In the genomic region with DNA sequence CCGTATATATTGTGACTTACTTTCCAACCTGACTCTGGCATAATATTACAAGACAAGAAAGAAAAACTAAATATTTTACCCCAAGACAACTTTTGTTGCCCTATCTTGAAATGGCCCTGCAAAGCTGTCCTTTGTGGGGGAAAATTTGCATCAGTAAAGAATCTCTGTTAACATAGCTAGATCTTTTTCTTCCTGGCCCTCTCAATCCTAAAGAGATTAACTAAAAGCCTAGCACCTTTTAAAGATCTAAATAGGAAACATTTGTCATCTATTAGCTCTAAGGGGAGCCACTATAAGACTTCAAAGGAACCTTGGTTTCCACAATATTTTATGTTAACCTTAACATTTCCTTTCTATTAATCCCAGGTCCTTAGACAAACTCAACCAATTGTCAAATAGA, we compare ENCODE assay signal across 38 cellular contexts.
"Had no signal": no experiment of that assay in that cellular context is flagged by ENCODE, and none has a peak within 500 bp of the region (broad histone marks: within the 10 kb centered on the region; RNA-seq: fewer than 3 reads in every experiment).

No MANE protein-coding gene starts in this region.

- H3K27ac ChIP-seq: adrenal gland, ascending aorta, body of pancreas, brain microvascular endothelial cell, breast epithelium, cardiac muscle cell had no signal

- H3K4me3 Mint-ChIP-seq: activated naive CD4-positive, alpha-beta T cell treated with anti-CD3 and anti-CD28 coated beads for 36 hours; activated naive CD4-positive, alpha-beta T cell treated with anti-CD3 and anti-CD28 coated beads, Interleukin-2, amount 10 ng/mL, durations not matched to agents 7 days and 5 days; activated naive CD4-positive, alpha-beta T cell treated with anti-CD3 and anti-CD28 coated beads, Interleukin-2, amount 50 U/mL, for 24 hours; activated naive CD8-positive, alpha-beta T cell; activated naive CD8-positive, alpha-beta T cell treated with anti-CD3 and anti-CD28 coated beads for 36 hours; activated naive CD8-positive, alpha-beta T cell treated with anti-CD3 and anti-CD28 coated beads, Interleukin-2, amount 10 ng/mL, durations not matched to agents 7 days and 5 days; activated naive CD8-positive, alpha-beta T cell treated with anti-CD3 and anti-CD28 coated beads, Interleukin-2, amount 50 U/mL, for 24 hours; activated T-cell treated with anti-CD3 and anti-CD28 coated beads, Interleukin-2, amount 50 U/mL, for 24 hours; activated T-cell treated with anti-CD3 and anti-CD28 coated beads, Interleukin-2, amount 50 U/mL, for 4 hours; activated T-cell treated with anti-CD3 and anti-CD28 coated beads, Interleukin-2, amount 50 U/mL, for 72 hours; activated T-helper 1 cell treated with anti-CD3 and anti-CD28 coated beads, Interleukin-12 subunit alpha, Interleukin-12 subunit beta, Interleukin-2, Interleukin-4 antibody, amounts not matched to agents 30 ng/mL and 10 ng/mL and 1 ng/mL, durations not matched to agents 14 hours and 24 hours and 36 hours; activated T-helper 17 cell treated with anti-CD3 and anti-CD28 coated beads, Interleukin-2, amount 50 U/mL, for 72 hours; brain; central memory CD8-positive, alpha-beta T cell had no signal

- H3K36me3 Mint-ChIP-seq: activated naive CD4-positive, alpha-beta T cell treated with anti-CD3 and anti-CD28 coated beads, Interleukin-2, amount 10 ng/mL, durations not matched to agents 7 days and 5 days; activated naive CD4-positive, alpha-beta T cell treated with anti-CD3 and anti-CD28 coated beads, Interleukin-2, amount 50 U/mL, for 24 hours; activated naive CD4-positive, alpha-beta T cell treated with anti-CD3 and anti-CD28 coated beads, Interleukin-2, amount 50 U/mL, for 72 hours; activated naive CD8-positive, alpha-beta T cell; activated naive CD8-positive, alpha-beta T cell treated with anti-CD3 and anti-CD28 coated beads for 36 hours; activated naive CD8-positive, alpha-beta T cell treated with anti-CD3 and anti-CD28 coated beads, Interleukin-2, amount 10 ng/mL, durations not matched to agents 7 days and 5 days; brain had no signal

- H3K4me3 ChIP-seq: adrenal gland, ascending aorta, body of pancreas, breast epithelium, cardiac muscle cell had no signal

- H3K9me3 Mint-ChIP-seq: activated naive CD4-positive, alpha-beta T cell treated with anti-CD3 and anti-CD28 coated beads, Interleukin-2, amount 50 U/mL, for 24 hours; brain had no signal

- ATAC-seq: activated naive CD4-positive, alpha-beta T cell treated with anti-CD3 and anti-CD28 coated beads, Interleukin-2, amount 50 U/mL, for 72 hours; activated naive CD8-positive, alpha-beta T cell treated with anti-CD3 and anti-CD28 coated beads, Interleukin-2, amount 50 U/mL, for 24 hours; activated T-cell treated with anti-CD3 and anti-CD28 coated beads, Interleukin-2, amount 50 U/mL, for 4 hours; activated T-cell treated with anti-CD3 and anti-CD28 coated beads, Interleukin-2, amount 50 U/mL, for 72 hours; activated T-helper 17 cell treated with anti-CD3 and anti-CD28 coated beads, Interleukin-2, amount 50 U/mL, for 72 hours; body of pancreas had no signal

- H3K27ac Mint-ChIP-seq: activated naive CD4-positive, alpha-beta T cell treated with anti-CD3 and anti-CD28 coated beads for 36 hours; activated naive CD4-positive, alpha-beta T cell treated with anti-CD3 and anti-CD28 coated beads, Interleukin-2, amount 10 ng/mL, durations not matched to agents 7 days and 5 days; activated naive CD4-positive, alpha-beta T cell treated with anti-CD3 and anti-CD28 coated beads, Interleukin-2, amount 50 U/mL, for 24 hours; activated naive CD4-positive, alpha-beta T cell treated with anti-CD3 and anti-CD28 coated beads, Interleukin-2, amount 50 U/mL, for 72 hours; activated naive CD8-positive, alpha-beta T cell; activated naive CD8-positive, alpha-beta T cell treated with anti-CD3 and anti-CD28 coated beads for 36 hours; activated naive CD8-positive, alpha-beta T cell treated with anti-CD3 and anti-CD28 coated beads, Interleukin-2, amount 10 ng/mL, durations not matched to agents 7 days and 5 days; activated naive CD8-positive, alpha-beta T cell treated with anti-CD3 and anti-CD28 coated beads, Interleukin-2, amount 50 U/mL, for 24 hours; activated T-cell treated with anti-CD3 and anti-CD28 coated beads, Interleukin-2, amount 50 U/mL, for 24 hours; activated T-cell treated with anti-CD3 and anti-CD28 coated beads, Interleukin-2, amount 50 U/mL, for 72 hours; activated T-helper 1 cell treated with anti-CD3 and anti-CD28 coated beads, Interleukin-12 subunit alpha, Interleukin-12 subunit beta, Interleukin-2, Interleukin-4 antibody, amounts not matched to agents 30 ng/mL and 10 ng/mL and 1 ng/mL, durations not matched to agents 14 hours and 24 hours and 36 hours; activated T-helper 17 cell treated with anti-CD3 and anti-CD28 coated beads, Interleukin-2, amount 50 U/mL, for 72 hours; activated T-helper 2 cell treated with anti-CD3 and anti-CD28 coated beads, Interferon-gamma antibody, Interleukin-2, Interleukin-4, amounts not matched to agents 10 μg/mL and 5 μg/mL and 100 μg/mL, durations not matched to agents 14 hours and 24 hours and 36 hours; brain had no signal

- H3K4me1 ChIP-seq: adrenal gland, ascending aorta, body of pancreas, breast epithelium had no signal

- H3K9me3 ChIP-seq: adrenal gland, ascending aorta, body of pancreas, breast epithelium had no signal

- H3K36me3 ChIP-seq: adrenal gland, ascending aorta, brain microvascular endothelial cell, breast epithelium, cardiac muscle cell had no signal

- H3K27me3 Mint-ChIP-seq: activated naive CD4-positive, alpha-beta T cell treated with anti-CD3 and anti-CD28 coated beads, Interleukin-2, amount 10 ng/mL, durations not matched to agents 7 days and 5 days; activated naive CD4-positive, alpha-beta T cell treated with anti-CD3 and anti-CD28 coated beads, Interleukin-2, amount 50 U/mL, for 24 hours; activated naive CD8-positive, alpha-beta T cell; activated naive CD8-positive, alpha-beta T cell treated with anti-CD3 and anti-CD28 coated beads for 36 hours; activated naive CD8-positive, alpha-beta T cell treated with anti-CD3 and anti-CD28 coated beads, Interleukin-2, amount 10 ng/mL, durations not matched to agents 7 days and 5 days; activated naive CD8-positive, alpha-beta T cell treated with anti-CD3 and anti-CD28 coated beads, Interleukin-2, amount 50 U/mL, for 24 hours; activated T-cell treated with anti-CD3 and anti-CD28 coated beads, Interleukin-2, amount 50 U/mL, for 24 hours; activated T-helper 17 cell treated with anti-CD3 and anti-CD28 coated beads, Interleukin-2, amount 50 U/mL, for 72 hours; brain; central memory CD8-positive, alpha-beta T cell had no signal

- H3K4me1 Mint-ChIP-seq: activated naive CD4-positive, alpha-beta T cell treated with anti-CD3 and anti-CD28 coated beads, Interleukin-2, amount 10 ng/mL, durations not matched to agents 7 days and 5 days; activated naive CD4-positive, alpha-beta T cell treated with anti-CD3 and anti-CD28 coated beads, Interleukin-2, amount 50 U/mL, for 24 hours; activated naive CD8-positive, alpha-beta T cell treated with anti-CD3 and anti-CD28 coated beads for 36 hours; activated naive CD8-positive, alpha-beta T cell treated with anti-CD3 and anti-CD28 coated beads, Interleukin-2, amount 10 ng/mL, durations not matched to agents 7 days and 5 days; activated naive CD8-positive, alpha-beta T cell treated with anti-CD3 and anti-CD28 coated beads, Interleukin-2, amount 50 U/mL, for 24 hours; activated T-helper 17 cell treated with anti-CD3 and anti-CD28 coated beads, Interleukin-2, amount 50 U/mL, for 72 hours; brain; central memory CD8-positive, alpha-beta T cell had no signal

- H3K27me3 ChIP-seq: adrenal gland, ascending aorta, body of pancreas, brain microvascular endothelial cell, breast epithelium, cardiac muscle cell had no signal

- DNase-seq: activated effector memory CD4-positive, alpha-beta T cell treated with anti-CD3 and anti-CD28 coated beads, Interleukin-2, amount 50 U/mL, for 16 hours; activated effector memory CD4-positive, alpha-beta T cell treated with Interleukin-2 at 50 U/mL for 16 hours; activated gamma-delta T cell; activated gamma-delta T cell treated with Interleukin-2 at 50 U/mL for 16 hours; activated naive CD4-positive, alpha-beta T cell; activated naive CD4-positive, alpha-beta T cell treated with anti-CD3 and anti-CD28 coated beads for 36 hours; activated naive CD4-positive, alpha-beta T cell treated with anti-CD3 and anti-CD28 coated beads, Interleukin-2, amount 10 ng/mL, durations not matched to agents 7 days and 5 days; activated naive CD4-positive, alpha-beta T cell treated with anti-CD3 and anti-CD28 coated beads, Interleukin-2, amount 50 U/mL, for 16 hours; activated naive CD4-positive, alpha-beta T cell treated with Interleukin-2 at 50 U/mL for 16 hours; activated naive CD8-positive, alpha-beta T cell treated with anti-CD3 and anti-CD28 coated beads for 36 hours; activated naive CD8-positive, alpha-beta T cell treated with anti-CD3 and anti-CD28 coated beads, Interleukin-2, amount 10 ng/mL, durations not matched to agents 7 days and 5 days; activated naive CD8-positive, alpha-beta T cell treated with anti-CD3 and anti-CD28 coated beads, Interleukin-2, amount 50 U/mL, for 24 hours; activated T-cell treated with anti-CD3 and anti-CD28 coated beads, Interleukin-2, amount 50 U/mL, for 1 hour; activated T-cell treated with anti-CD3 and anti-CD28 coated beads, Interleukin-2, amount 50 U/mL, for 24 hours; activated T-cell treated with anti-CD3 and anti-CD28 coated beads, Interleukin-2, amount 50 U/mL, for 4 hours; activated T-cell treated with anti-CD3 and anti-CD28 coated beads, Interleukin-2, amount 50 U/mL, for 48 hours; activated T-cell treated with anti-CD3 and anti-CD28 coated beads, Interleukin-2, amount 50 U/mL, for 72 hours; adrenal gland; amniotic stem cell; amygdala; anterior cingulate cortex; aorta; body of pancreas; brain microvascular endothelial cell; caudate nucleus; central memory CD4-positive, alpha-beta T cell; cerebellar nuclear complex had no signal
